In genomic region chr9:91131433-91131839, GRCh38 we compare ENCODE assay signal across 8 cellular contexts.
DNase-seq lines count a peak whose midpoint lies in the region; ATAC-seq and TF ChIP-seq lines count a peak whose summit lies in the region.

No MANE protein-coding gene starts in this region.

- no peaks in the 10 kb centered on the region for H4K20me1 ChIP-seq in hepatocyte (ENCODE audit: insufficient read depth, poor library complexity, severe bottlenecking)

- peaks cover 12 to 20% of the 10 kb centered on the region in 2 donors for H3K36me3 Mint-ChIP-seq in activated T-cell treated with anti-CD3 and anti-CD28 coated beads, Interleukin-2, amount 50 U/mL, for 72 hours (ENCODE audit: insufficient read depth in 2 of 2)
- no peaks in the 10 kb centered on the region for H3K36me3 Mint-ChIP-seq in stimulated activated memory B cell treated with anti-CD40 and anti-IgM and Interleukin-4, amounts not matched to agents 10 μg/mL and 1 μg/mL and 100 μg/mL, for 72 hours

- H3K27ac Mint-ChIP-seq in activated T-cell treated with anti-CD3 and anti-CD28 coated beads, Interleukin-2, amount 50 U/mL, for 72 hours, result peak overlapping the region; percentile 98
- peak overlapping the region; percentile 60 for H3K27ac Mint-ChIP-seq in stimulated activated memory B cell treated with anti-CD40 and anti-IgM and Interleukin-4, amounts not matched to agents 10 μg/mL and 1 μg/mL and 100 μg/mL, for 72 hours

- H3K4me3 ChIP-seq in hepatocyte, result no peak overlapping the region

- H3K9me3 Mint-ChIP-seq in activated T-cell treated with anti-CD3 and anti-CD28 coated beads, Interleukin-2, amount 50 U/mL, for 72 hours, result peaks cover 1 to 4% of the 10 kb centered on the region in 2 donors
- no peaks in the 10 kb centered on the region for H3K9me3 Mint-ChIP-seq in stimulated activated memory B cell treated with anti-CD40 and anti-IgM and Interleukin-4, amounts not matched to agents 10 μg/mL and 1 μg/mL and 100 μg/mL, for 72 hours

- H3K27me3 Mint-ChIP-seq in activated T-cell treated with anti-CD3 and anti-CD28 coated beads, Interleukin-2, amount 50 U/mL, for 72 hours (ENCODE audit: low read depth), result no peaks in the 10 kb centered on the region
- no peaks in the 10 kb centered on the region for H3K27me3 Mint-ChIP-seq in stimulated activated memory B cell treated with anti-CD40 and anti-IgM and Interleukin-4, amounts not matched to agents 10 μg/mL and 1 μg/mL and 100 μg/mL, for 72 hours

- TF ChIP-seq CTCF in hepatocyte (IDR thresholded peaks at IDR 0.05; ENCODE audit: poor library complexity), result no peak

- H3K27me3 ChIP-seq in hepatocyte, result no peaks in the 10 kb centered on the region

- H3K9me2 ChIP-seq in hepatocyte (replicated peaks; ENCODE audit: insufficient read depth), result no peaks in the 10 kb centered on the region

- peak; percentile 94 for DNase-seq in GM04503 (ENCODE audit: low read depth)
- peak; percentile 39 to 44 for DNase-seq in Kasumi-1 (lab: John Stamatoyannopoulos, UW)
- peak; percentile 84 to 92 for DNase-seq in activated T-cell treated with anti-CD3 and anti-CD28 coated beads, Interleukin-2, amount 50 U/mL, for 72 hours
- DNase-seq in hepatocyte (ENCODE audit: low spot score), result peak; percentile 64
- no peak for DNase-seq in NCI-H526 treated with DMSO at 0.1 percent for 48 hours (lab: John Stamatoyannopoulos, UW)
- DNase-seq in NCI-H1105 (lab: John Stamatoyannopoulos, UW), result no peak
- DNase-seq in NCI-H345 treated with DMSO at 0.1 percent for 48 hours (lab: John Stamatoyannopoulos, UW; ENCODE audit: unreplicated experiment), result no peak

- no peaks in the 10 kb centered on the region for H3K79me2 ChIP-seq in hepatocyte

- 44% methylated on average over 8 of the region's 8 CpGs for WGBS in hepatocyte (ENCODE audit: low lambda C conversion rate, missing lambda C conversion rate)

- peak overlapping the region; percentile 56 for H3K27ac ChIP-seq in hepatocyte

- H3K4me1 Mint-ChIP-seq in activated T-cell treated with anti-CD3 and anti-CD28 coated beads, Interleukin-2, amount 50 U/mL, for 72 hours (ENCODE audit: low read depth), result peaks cover 59% of the 10 kb centered on the region
- peaks cover 9% of the 10 kb centered on the region for H3K4me1 Mint-ChIP-seq in stimulated activated memory B cell treated with anti-CD40 and anti-IgM and Interleukin-4, amounts not matched to agents 10 μg/mL and 1 μg/mL and 100 μg/mL, for 72 hours

- peak; percentile 99 for ATAC-seq in activated T-cell treated with anti-CD3 and anti-CD28 coated beads, Interleukin-2, amount 50 U/mL, for 72 hours (replicated peaks in 1 of 2)
- peak; percentile 91 for ATAC-seq in stimulated activated memory B cell treated with anti-CD40 and anti-IgM and Interleukin-4, amounts not matched to agents 10 μg/mL and 1 μg/mL and 100 μg/mL, for 72 hours

- no peak overlapping the region for H3K4me2 ChIP-seq in hepatocyte

- peaks cover 5% of the 10 kb centered on the region for H3K4me1 ChIP-seq in hepatocyte (ENCODE audit: insufficient read depth)

- no peaks in the 10 kb centered on the region for H3K36me3 ChIP-seq in hepatocyte (replicated peaks; ENCODE audit: insufficient read depth, low read depth)

- no peaks in the 10 kb centered on the region for H3K9me3 ChIP-seq in hepatocyte (ENCODE audit: low read depth)

- peak overlapping the region; percentile 41 to 77 for H3K4me3 Mint-ChIP-seq in activated T-cell treated with anti-CD3 and anti-CD28 coated beads, Interleukin-2, amount 50 U/mL, for 72 hours
- H3K4me3 Mint-ChIP-seq in stimulated activated memory B cell treated with anti-CD40 and anti-IgM and Interleukin-4, amounts not matched to agents 10 μg/mL and 1 μg/mL and 100 μg/mL, for 72 hours, result no peak overlapping the region

- H2AFZ ChIP-seq in hepatocyte, result no peak overlapping the region

Comparison
In these comparisons a context has a peak if more than half of its experiments do, and no peak if none do; other contexts are left out.
1. DNase-seq: peak in GM04503 (single experiment), Kasumi-1 (2 of 2), activated T-cell treated with anti-CD3 and anti-CD28 coated beads, Interleukin-2, amount 50 U/mL, for 72 hours (2 of 2) and hepatocyte (single experiment); none in NCI-H526 treated with DMSO at 0.1 percent for 48 hours (single experiment), NCI-H1105 (single experiment) and NCI-H345 treated with DMSO at 0.1 percent for 48 hours (single experiment).